ENCODE assay signal across 3 cellular contexts in genomic region chr11:17932472-17932871, GRCh38.
TF ChIP-seq lines count a peak whose summit lies in the region.

No MANE protein-coding gene starts in this region.

TF ChIP-seq in SK-N-SH, 30 proteins besides CTCF, POLR2A, EP300 and RAD21 (continues in another document):
- no peak for TF ChIP-seq RXRA (IDR thresholded peaks at IDR 0.05; ENCODE audit: borderline replicate concordance, low read depth)
- TF ChIP-seq ELF1 (IDR thresholded peaks at IDR 0.05) = no peak
- no peak for TF ChIP-seq USF2 (IDR thresholded peaks at IDR 0.05; ENCODE audit: borderline replicate concordance, low read depth, low read length)
- TF ChIP-seq FOXJ3 (CRISPR knock-in tag; IDR thresholded peaks at IDR 0.05) = no peak
- TF ChIP-seq ZBTB33 (IDR thresholded peaks at IDR 0.05; ENCODE audit: borderline replicate concordance, low read depth) = no peak
- no peak for TF ChIP-seq SIN3A (IDR thresholded peaks at IDR 0.05; ENCODE audit: borderline replicate concordance, low read depth, low read length)
- TF ChIP-seq REST (IDR thresholded peaks at IDR 0.05; ENCODE audit: low read depth, low read length) = no peak
- no peak for TF ChIP-seq NFIC (IDR thresholded peaks at IDR 0.05; ENCODE audit: borderline replicate concordance)
- no peak for TF ChIP-seq POLR2AphosphoS5 (IDR thresholded peaks at IDR 0.05; ENCODE audit: low read depth, low read length)
- TF ChIP-seq RCOR1 (IDR thresholded peaks at IDR 0.05; ENCODE audit: low read length) = no peak
- TF ChIP-seq FOSL2 (IDR thresholded peaks at IDR 0.05; ENCODE audit: borderline replicate concordance, low read depth) = no peak
- no peak for TF ChIP-seq MXI1 (IDR thresholded peaks at IDR 0.05; ENCODE audit: low read depth, low read length)
- TF ChIP-seq EZH2phosphoT487 (IDR thresholded peaks at IDR 0.05; ENCODE audit: borderline replicate concordance, low read depth) = no peak
- no peak for TF ChIP-seq FOXM1 (IDR thresholded peaks at IDR 0.05; ENCODE audit: low read depth)
- TF ChIP-seq GABPA (IDR thresholded peaks at IDR 0.05; ENCODE audit: low read depth) = no peak
- TF ChIP-seq CHD2 (IDR thresholded peaks at IDR 0.05; ENCODE audit: low read length, partially characterized antibody) = no peak

TF ChIP-seq in SK-N-SH treated with all-trans-retinoic acid at 6 μM for 48 hours, 23 proteins besides CTCF, POLR2A, EP300 and RAD21:
- TF ChIP-seq CREB5 (CRISPR knock-in tag; IDR thresholded peaks at IDR 0.05; ENCODE audit: low read depth) (no peak), TSHZ2 (CRISPR knock-in tag; IDR thresholded peaks at IDR 0.05) (no peak), PPARA (CRISPR knock-in tag; IDR thresholded peaks at IDR 0.05; ENCODE audit: borderline replicate concordance) (no peak), BACH2 (CRISPR knock-in tag; IDR thresholded peaks at IDR 0.05; ENCODE audit: borderline replicate concordance) (no peak), CSDC2 (CRISPR knock-in tag; IDR thresholded peaks at IDR 0.05) (no peak), ESRRG (CRISPR knock-in tag; IDR thresholded peaks at IDR 0.05) (no peak), ZNF70 (CRISPR knock-in tag; IDR thresholded peaks at IDR 0.05) (no peak), ISL1 (CRISPR knock-in tag; IDR thresholded peaks at IDR 0.05) (no peak), RARB (CRISPR knock-in tag; IDR thresholded peaks at IDR 0.05) (no peak), SNAI2 (CRISPR knock-in tag; IDR thresholded peaks at IDR 0.05) (no peak), OSR1 (CRISPR knock-in tag; IDR thresholded peaks at IDR 0.05) (no peak), ZFP30 (CRISPR knock-in tag; IDR thresholded peaks at IDR 0.05) (no peak), ZNF565 (CRISPR knock-in tag; conservative IDR thresholded peaks at IDR 0.05; ENCODE audit: low read depth) (no peak), PATZ1 (CRISPR knock-in tag; IDR thresholded peaks at IDR 0.05; ENCODE audit: borderline replicate concordance) (no peak), TCF4 (CRISPR knock-in tag; IDR thresholded peaks at IDR 0.05; ENCODE audit: borderline replicate concordance) (no peak)

TF ChIP-seq in WTC11, 78 proteins besides CTCF, POLR2A, EP300 and RAD21:
- no peak for TF ChIP-seq ZSCAN18 (CRISPR knock-in tag; IDR thresholded peaks at IDR 0.05)
- TF ChIP-seq IRF2 (CRISPR knock-in tag; IDR thresholded peaks at IDR 0.05; ENCODE audit: borderline replicate concordance, low read depth) = no peak
- TF ChIP-seq ZNF219 (CRISPR knock-in tag; IDR thresholded peaks at IDR 0.05; ENCODE audit: borderline replicate concordance) = no peak
- TF ChIP-seq ZNF263 (CRISPR knock-in tag; IDR thresholded peaks at IDR 0.05; ENCODE audit: low read depth) = no peak
- TF ChIP-seq ATF3 (CRISPR knock-in tag; conservative IDR thresholded peaks at IDR 0.05) = no peak
- no peak for TF ChIP-seq ZNF138 (CRISPR knock-in tag; conservative IDR thresholded peaks at IDR 0.05)
- TF ChIP-seq AFF4 (CRISPR knock-in tag; IDR thresholded peaks at IDR 0.05; ENCODE audit: borderline replicate concordance) = no peak
- no peak for TF ChIP-seq ZBTB43 (CRISPR knock-in tag; IDR thresholded peaks at IDR 0.05)
- TF ChIP-seq NR2C2 (CRISPR knock-in tag; IDR thresholded peaks at IDR 0.05) = no peak
- TF ChIP-seq ARID4B (CRISPR knock-in tag; IDR thresholded peaks at IDR 0.05; ENCODE audit: borderline replicate concordance) = no peak
- TF ChIP-seq FOXJ3 (CRISPR knock-in tag; IDR thresholded peaks at IDR 0.05; ENCODE audit: borderline replicate concordance) = no peak
- no peak for TF ChIP-seq NFYB (CRISPR knock-in tag; conservative IDR thresholded peaks at IDR 0.05; ENCODE audit: low read depth)
- TF ChIP-seq ESRRA (CRISPR knock-in tag; IDR thresholded peaks at IDR 0.05; ENCODE audit: borderline replicate concordance) = no peak
